ENCODE assay signal across 11 cellular contexts in the genomic region with DNA sequence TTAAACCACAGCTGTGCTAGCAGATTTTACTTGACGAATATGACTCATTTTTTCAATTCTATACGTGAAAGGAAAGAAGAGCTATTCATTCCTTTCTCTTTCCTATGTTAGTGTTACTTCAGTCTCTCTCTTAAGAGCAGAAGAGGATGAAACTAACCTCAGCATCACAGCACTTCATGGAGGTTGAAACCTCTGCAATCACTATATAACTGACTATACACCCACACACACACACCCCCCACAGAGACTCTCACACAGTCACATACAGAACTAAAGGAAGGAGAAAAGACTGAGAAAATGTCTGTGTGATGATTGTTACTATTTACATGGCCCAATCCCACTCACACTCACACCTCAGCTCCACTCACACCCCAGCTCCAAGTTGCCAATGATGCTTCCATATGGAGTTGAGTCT.
A peak's percentile ranks its signal among the peaks of the same experiment; 100 is the strongest.
DNase-seq lines count a peak whose midpoint lies in the region; ATAC-seq and TF ChIP-seq lines count a peak whose summit lies in the region.
"Had no signal": no experiment of that assay in that cellular context is flagged by ENCODE, and none has a peak within 500 bp of the region (broad histone marks: within the 10 kb centered on the region; RNA-seq: fewer than 3 reads in every experiment).

No MANE protein-coding gene starts in this region.

- TF ChIP-seq CTCF in neural progenitor cell (IDR thresholded peaks at IDR 0.05), result no peak

- H3K27ac Mint-ChIP-seq in neural progenitor cell, result no peak overlapping the region

- H4K20me1 ChIP-seq in neural progenitor cell (ENCODE audit: low read depth), result no peaks in the 10 kb centered on the region

- ATAC-seq in GM18508 (IDR thresholded peaks at IDR 0.05; ENCODE audit: insufficient read depth, unreplicated experiment) (peak; percentile 87), GM21390 (IDR thresholded peaks at IDR 0.05; ENCODE audit: unreplicated experiment) (peak; percentile 97), HG03280 (IDR thresholded peaks at IDR 0.05; ENCODE audit: unreplicated experiment) (peak; percentile 85)
- ATAC-seq: K562, SK-N-SH treated with all-trans-retinoic acid at 6 μM for 48 hours had no signal

- peaks cover under 1% of the 10 kb centered on the region for H3K4me1 ChIP-seq in neural progenitor cell

- H3K27ac ChIP-seq in neural progenitor cell, result no peak overlapping the region

- no peak overlapping the region for H3K9ac ChIP-seq in neural progenitor cell

- no peaks in the 10 kb centered on the region for H3K36me3 Mint-ChIP-seq in neural progenitor cell

- no peak overlapping the region for H2AFZ ChIP-seq in neural progenitor cell (replicated peaks)

- no peaks in the 10 kb centered on the region for H3K36me3 ChIP-seq in neural progenitor cell

- peak; percentile 7 for DNase-seq in inferior parietal cortex (ENCODE audit: extremely low spot score)
- no peak for DNase-seq in NCI-H510A (lab: John Stamatoyannopoulos, UW)
- no peak for DNase-seq in neural progenitor cell (ENCODE audit: low spot score)
- no peak for DNase-seq in NCI-H2227 (lab: John Stamatoyannopoulos, UW; ENCODE audit: unreplicated experiment)
- no peak for DNase-seq in GM03348 (ENCODE audit: low spot score)
- DNase-seq: DND-41 had no signal

- peaks cover 10% of the 10 kb centered on the region for H3K4me1 Mint-ChIP-seq in neural progenitor cell

- H3K4me3 ChIP-seq in neural progenitor cell, result no peak overlapping the region
- H3K4me3 ChIP-seq: K562 had no signal

- peaks cover under 1% of the 10 kb centered on the region for H3F3A ChIP-seq in neural progenitor cell (ENCODE audit: low read depth)

- no peak overlapping the region for H3K4me2 ChIP-seq in neural progenitor cell

- peaks cover 5% of the 10 kb centered on the region for H3K9me3 Mint-ChIP-seq in neural progenitor cell

- H3K9me3 ChIP-seq in neural progenitor cell (ENCODE audit: low read depth), result no peaks in the 10 kb centered on the region

- no peak overlapping the region for H3K4me3 Mint-ChIP-seq in neural progenitor cell

- H3K79me2 ChIP-seq in neural progenitor cell (ENCODE audit: low read depth), result no peaks in the 10 kb centered on the region

- no peaks in the 10 kb centered on the region for H3K27me3 ChIP-seq in neural progenitor cell

- H3K27me3 Mint-ChIP-seq in neural progenitor cell (ENCODE audit: insufficient read depth, low read depth), result peaks cover 5% of the 10 kb centered on the region
